Comparison of ENCODE assay signal across 16 cellular contexts in the genomic region with DNA sequence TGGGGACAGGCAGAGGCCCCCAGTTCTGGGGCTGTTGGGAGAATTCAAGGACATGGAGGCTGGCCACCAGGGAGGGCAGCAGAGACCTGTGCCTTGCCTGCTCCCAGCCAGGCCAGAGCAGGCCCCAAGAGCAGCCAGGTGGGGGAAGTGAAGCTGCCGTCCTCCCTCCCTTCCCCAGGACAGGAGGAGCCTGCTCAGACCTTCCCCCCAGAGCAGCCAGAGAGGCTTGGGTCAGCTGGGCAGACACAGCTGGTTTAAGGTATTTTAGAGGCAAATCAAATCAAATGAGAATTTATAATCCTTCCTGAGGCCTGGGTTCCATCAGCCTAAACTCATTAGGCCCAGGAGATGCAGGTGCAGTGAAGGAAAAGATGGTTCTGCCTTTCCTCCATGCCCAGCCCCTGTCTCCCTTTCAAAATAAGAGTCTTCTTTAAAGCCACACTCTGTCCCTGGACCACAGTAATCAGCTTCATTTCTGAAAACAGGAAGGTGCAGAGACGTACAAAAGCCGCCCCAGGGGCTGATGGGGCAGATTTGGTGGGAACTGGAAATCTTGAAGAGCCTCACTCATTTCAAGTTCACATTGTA. TPM values are rescaled to one million over a fixed set of nuclear protein-coding genes. Genes with fewer than 3 reads are reported as not detected.
A peak's percentile ranks its signal among the peaks of the same experiment; 100 is the strongest.
DNase-seq lines count a peak whose midpoint lies in the region; ATAC-seq, FAIRE-seq and TF ChIP-seq lines count a peak whose summit lies in the region.
"Had no signal": no experiment of that assay in that cellular context is flagged by ENCODE, and none has a peak within 500 bp of the region (broad histone marks: within the 10 kb centered on the region; RNA-seq: fewer than 3 reads in every experiment).

No MANE protein-coding gene starts in this region.

- DNase-seq in GM06990 (ENCODE audit: extremely low read depth, insufficient read length), result no peak
- DNase-seq in MM.1S, result no peak
- DNase-seq in left kidney (ENCODE audit: low read depth, low spot score), result peak; percentile 74
- no peak for DNase-seq in RCC 7860 (ENCODE audit: low spot score)
- DNase-seq in activated CD4-positive, alpha-beta T cell treated with anti-CD3 and anti-CD28 coated beads, Interleukin-2, amount 10 ng/mL, durations not matched to agents 24 days and 14 days, result no peak
- no peak for DNase-seq in NCI-H345 treated with DMSO at 0.1 percent for 48 hours (lab: John Stamatoyannopoulos, UW; ENCODE audit: unreplicated experiment)
- DNase-seq: activated CD8-positive, alpha-beta memory T cell treated with anti-CD3 and anti-CD28 coated beads for 24 hours; NCI-H2081; pancreas; stimulated activated CD4-positive, alpha-beta T cell treated with anti-CD3 and anti-CD28 coated beads, Interleukin-12 subunit alpha, Interleukin-12 subunit beta, amount 100 ng/mL, for 4 hours; stomach had no signal

- no peaks in the 10 kb centered on the region for H3K9me3 ChIP-seq in MM.1S (replicated peaks; ENCODE audit: insufficient read depth, low read length)
- H3K9me3 ChIP-seq: pancreas had no signal

- no peaks in the 10 kb centered on the region for H4K20me1 ChIP-seq in MM.1S (ENCODE audit: insufficient read depth, low read length)

- no peak overlapping the region for H3K9ac ChIP-seq in MM.1S (ENCODE audit: low read length)

- no peak overlapping the region for H3K4me2 ChIP-seq in MM.1S (ENCODE audit: low read depth, low read length)

- intact Hi-C loops in activated CD4-positive, alpha-beta T cell treated with anti-CD3 and anti-CD28 coated beads, Interleukin-2, amount 10 ng/mL, durations not matched to agents 24 days and 14 days (cut with micrococcal nuclease), result no loop called here

- H3K4me3 ChIP-seq in GM06990 (replicated peaks; ENCODE audit: low read depth, low read length) (no peak overlapping the region), MM.1S (ENCODE audit: low read length) (no peak overlapping the region)
- H3K4me3 ChIP-seq: pancreas, stomach had no signal

- H3K4me3 Mint-ChIP-seq in activated CD4-positive, alpha-beta T cell treated with anti-CD3 and anti-CD28 coated beads, Interleukin-2, amount 10 ng/mL, durations not matched to agents 24 days and 14 days, result no peak overlapping the region
- H3K4me3 Mint-ChIP-seq: activated T-helper 17 cell treated with anti-CD3 and anti-CD28 coated beads, Interleukin-2, amount 50 U/mL, for 72 hours had no signal

- H3K27ac ChIP-seq in MM.1S (ENCODE audit: low read length), result no peak overlapping the region
- no peak overlapping the region for H3K27ac ChIP-seq in VCaP
- H3K27ac ChIP-seq: pancreas, stomach had no signal

- H3K36me3 Mint-ChIP-seq in activated CD4-positive, alpha-beta T cell treated with anti-CD3 and anti-CD28 coated beads, Interleukin-2, amount 10 ng/mL, durations not matched to agents 24 days and 14 days (ENCODE audit: low read depth), result no peaks in the 10 kb centered on the region
- H3K36me3 Mint-ChIP-seq: CD14-positive monocyte had no signal

- H3K79me2 ChIP-seq in MM.1S (ENCODE audit: low read length), result no peaks in the 10 kb centered on the region

- H3K36me3 ChIP-seq in GM06990 (ENCODE audit: control insufficient read depth, insufficient read depth, low read length) (no peaks in the 10 kb centered on the region), MM.1S (replicated peaks; ENCODE audit: insufficient read depth, low read length) (no peaks in the 10 kb centered on the region)
- H3K36me3 ChIP-seq: pancreas, stomach had no signal

- FAIRE-seq in RCC 7860 (lab: Jason Lieb, UNC), result no peak
- FAIRE-seq: pancreas had no signal

- no peaks in the 10 kb centered on the region for H3F3A ChIP-seq in MM.1S (ENCODE audit: insufficient read depth, low read length)

- H3K27me3 Mint-ChIP-seq in activated CD4-positive, alpha-beta T cell treated with anti-CD3 and anti-CD28 coated beads, Interleukin-2, amount 10 ng/mL, durations not matched to agents 24 days and 14 days, result no peaks in the 10 kb centered on the region

- TF ChIP-seq CTCF in GM06990 (IDR thresholded peaks at IDR 0.05; ENCODE audit: insufficient read depth, low read length, poor library complexity, severe bottlenecking) (peak; percentile 8), MM.1S (IDR thresholded peaks at IDR 0.05; ENCODE audit: low read length) (0 out of 2 replicates have a peak, but pooled peaks have one; percentile 7), VCaP (conservative IDR thresholded peaks at IDR 0.05) (peak; percentile 23; the same call in 1 of the 2 replicates)

- H3K4me1 Mint-ChIP-seq in activated CD4-positive, alpha-beta T cell treated with anti-CD3 and anti-CD28 coated beads, Interleukin-2, amount 10 ng/mL, durations not matched to agents 24 days and 14 days, result no peaks in the 10 kb centered on the region
- H3K4me1 Mint-ChIP-seq: activated T-helper 17 cell treated with anti-CD3 and anti-CD28 coated beads, Interleukin-2, amount 50 U/mL, for 72 hours; CD14-positive monocyte had no signal

- peaks cover 3% of the 10 kb centered on the region for H3K9me3 Mint-ChIP-seq in activated CD4-positive, alpha-beta T cell treated with anti-CD3 and anti-CD28 coated beads, Interleukin-2, amount 10 ng/mL, durations not matched to agents 24 days and 14 days
- H3K9me3 Mint-ChIP-seq: activated T-helper 17 cell treated with anti-CD3 and anti-CD28 coated beads, Interleukin-2, amount 50 U/mL, for 72 hours had no signal

- H3K4me1 ChIP-seq in MM.1S (ENCODE audit: low read length), result no peaks in the 10 kb centered on the region
- H3K4me1 ChIP-seq: pancreas had no signal

- H3K9me2 ChIP-seq in MM.1S (replicated peaks; ENCODE audit: insufficient read depth, low read length), result no peaks in the 10 kb centered on the region

- no peak for ATAC-seq in HG03520 (IDR thresholded peaks at IDR 0.05; ENCODE audit: unreplicated experiment)
- ATAC-seq: activated T-helper 17 cell treated with anti-CD3 and anti-CD28 coated beads, Interleukin-2, amount 50 U/mL, for 72 hours had no signal

- H3K27me3 ChIP-seq in GM06990 (replicated peaks; ENCODE audit: control insufficient read depth, insufficient read depth, low read length), result no peaks in the 10 kb centered on the region; the same call in 1 of the 2 replicates
- H3K27me3 ChIP-seq in MM.1S (replicated peaks; ENCODE audit: insufficient read depth, low read length), result no peaks in the 10 kb centered on the region; the same call in 1 of the 2 replicates
- H3K27me3 ChIP-seq: pancreas had no signal

- H3K27ac Mint-ChIP-seq in activated CD4-positive, alpha-beta T cell treated with anti-CD3 and anti-CD28 coated beads, Interleukin-2, amount 10 ng/mL, durations not matched to agents 24 days and 14 days, result no peak overlapping the region
- H3K27ac Mint-ChIP-seq: activated T-helper 17 cell treated with anti-CD3 and anti-CD28 coated beads, Interleukin-2, amount 50 U/mL, for 72 hours; CD14-positive monocyte had no signal

- H2AFZ ChIP-seq in MM.1S (ENCODE audit: low read length), result no peak overlapping the region

RNA-seq across cellular contexts. Expression of a gene that starts 21.7 kb away (rescaled TPM):
- 0.07 TPM in 1 of 2 replicates, not detected in the other for total RNA-seq in activated CD4-positive, alpha-beta T cell treated with anti-CD3 and anti-CD28 coated beads, Interleukin-2, amount 10 ng/mL, durations not matched to agents 24 days and 14 days
- total RNA-seq: activated T-helper 17 cell treated with anti-CD3 and anti-CD28 coated beads, Interleukin-2, amount 50 U/mL, for 72 hours; LHCN-M2 had no signal
